24 cellular contexts compared by ENCODE assay signal in the genomic region with DNA sequence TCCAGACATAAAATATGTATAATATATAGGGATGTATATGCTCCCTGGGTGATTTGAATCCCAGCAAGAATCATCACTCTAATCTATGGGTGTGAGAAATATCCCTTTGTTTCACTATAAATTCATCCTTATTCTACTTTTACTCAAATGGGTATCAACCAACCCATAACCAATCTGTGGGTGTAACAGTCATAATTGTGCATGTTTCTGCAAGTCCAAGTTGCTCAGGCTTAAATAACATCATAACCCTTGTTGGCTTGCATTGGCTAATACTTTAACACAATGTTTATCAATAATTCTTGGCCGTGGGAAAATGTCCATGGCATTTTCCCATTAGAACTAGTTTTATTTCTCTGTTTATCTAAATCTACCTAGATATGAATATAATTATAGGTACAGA.
"Had no signal": no experiment of that assay in that cellular context is flagged by ENCODE, and none has a peak within 500 bp of the region (broad histone marks: within the 10 kb centered on the region; RNA-seq: fewer than 3 reads in every experiment).

No MANE protein-coding gene starts in this region.

- H3K4me3 ChIP-seq: colonic mucosa, esophagus squamous epithelium, gastroesophageal sphincter, heart left ventricle, hepatocyte, left lung, lower lobe of right lung had no signal

- ATAC-seq: effector memory CD8-positive, alpha-beta T cell; esophagus mucosa; gastroesophageal sphincter; heart left ventricle; left cardiac atrium; left lung; left ventricle myocardium superior; lower lobe of right lung; naive thymus-derived CD4-positive, alpha-beta T cell had no signal

- H3K27ac ChIP-seq: colonic mucosa, esophagus squamous epithelium, gastroesophageal sphincter, heart left ventricle, hepatocyte, left lung, lower lobe of right lung had no signal

- H3K27me3 ChIP-seq: colonic mucosa, esophagus squamous epithelium, gastroesophageal sphincter, heart left ventricle, hepatocyte, left lung had no signal

- H3K4me1 ChIP-seq: colonic mucosa, gastroesophageal sphincter, heart left ventricle, left lung, lower lobe of right lung had no signal

- DNase-seq: colonic mucosa; cortex of kidney; effector CD8-positive, alpha-beta T cell; effector memory CD8-positive, alpha-beta T cell; endodermal cell; erythroblast; esophagus squamous epithelium; foreskin fibroblast; heart left ventricle; hypothalamus; immature natural killer cell; left cardiac atrium; left lung; left ventricle myocardium superior; lower lobe of right lung; mesendoderm; midbrain; naive thymus-derived CD4-positive, alpha-beta T cell had no signal

- FAIRE-seq: endometrium, frontal cortex, keratinocyte had no signal
